In genomic region chr1:209783338-209783737, GRCh38 we compare ENCODE assay signal across 9 cellular contexts. TPM values are rescaled to one million over a fixed set of nuclear protein-coding genes. Genes with fewer than 3 reads are reported as not detected.
DNase-seq lines count a peak whose midpoint lies in the region; ATAC-seq and TF ChIP-seq lines count a peak whose summit lies in the region.
"Had no signal": no experiment of that assay in that cellular context is flagged by ENCODE, and none has a peak within 500 bp of the region (broad histone marks: within the 10 kb centered on the region; RNA-seq: fewer than 3 reads in every experiment).

No MANE protein-coding gene starts in this region.

- peaks cover 6% of the 10 kb centered on the region for H3K4me1 ChIP-seq in ACC112 (ENCODE audit: control insufficient read depth, insufficient read depth, low read length, unreplicated experiment)
- peaks cover 8 to 44% (median 33%) of the 10 kb centered on the region in 4 donors for H3K4me1 ChIP-seq in liver (ENCODE audit: control insufficient read depth in 4 of 4, insufficient read depth in 4 of 4, low read length in 3 of 4)
- peaks cover 14% of the 10 kb centered on the region for H3K4me1 ChIP-seq in testis

- H3K4me3 ChIP-seq in ACC112 (ENCODE audit: low read depth, low read length) (peak overlapping the region; percentile 83), GM12864 (ENCODE audit: low read depth, low read length) (peak overlapping the region; percentile 94; the same call in 1 of the 2 replicates), liver (ENCODE audit: low read depth in 1 of 3, low read length in 3 of 3) (peak overlapping the region in 2 of 3 donors; percentile 2 to 62), testis (no peak overlapping the region)

- peaks cover 10% of the 10 kb centered on the region for H3K79me2 ChIP-seq in ACC112 (ENCODE audit: control insufficient read depth, insufficient read depth, low read length, unreplicated experiment)

- no peaks in the 10 kb centered on the region for H3K9me3 Mint-ChIP-seq in activated T-helper 2 cell treated with anti-CD3 and anti-CD28 coated beads, Interferon-gamma antibody, Interleukin-2, Interleukin-4, amounts not matched to agents 10 μg/mL and 5 μg/mL and 100 μg/mL, durations not matched to agents 14 hours and 24 hours and 36 hours

- WGBS in liver, result 84% methylated on average over 4 of the region's 4 CpGs
- 58 to 72% methylated on average over 4 of the region's 4 CpGs for WGBS in testis, 2 donors

- peak overlapping the region; percentile 87 for H3K4me3 Mint-ChIP-seq in activated T-helper 2 cell treated with anti-CD3 and anti-CD28 coated beads, Interferon-gamma antibody, Interleukin-2, Interleukin-4, amounts not matched to agents 10 μg/mL and 5 μg/mL and 100 μg/mL, durations not matched to agents 14 hours and 24 hours and 36 hours (ENCODE audit: low read depth)

- no peak overlapping the region for H2AFZ ChIP-seq in ACC112 (ENCODE audit: low read length, unreplicated experiment)

- no peaks in the 10 kb centered on the region for H3K9me3 ChIP-seq in liver (ENCODE audit: control insufficient read depth in 4 of 4, low read length in 3 of 4)
- no peaks in the 10 kb centered on the region for H3K9me3 ChIP-seq in testis

- DNase-seq in GM12864 (ENCODE audit: low read depth) (no peak), DMS153 treated with DMSO at 0.1 percent for 48 hours (lab: John Stamatoyannopoulos, UW; ENCODE audit: unreplicated experiment) (no peak), testis (no peak)
- no peak for DNase-seq in activated T-helper 2 cell treated with anti-CD3 and anti-CD28 coated beads, Interferon-gamma antibody, Interleukin-2, Interleukin-4, amounts not matched to agents 10 μg/mL and 5 μg/mL and 100 μg/mL, durations not matched to agents 14 hours and 24 hours and 36 hours (ENCODE audit: low spot score)
- no peak for DNase-seq in stimulated activated CD4-positive, alpha-beta T cell treated with anti-CD3 and anti-CD28 coated beads, Interleukin-4, amount 100 ng/mL, for 4 hours

- no peak overlapping the region for H3K9ac ChIP-seq in liver (ENCODE audit: low read depth in 1 of 2, low read length in 2 of 2)

- H3K27ac ChIP-seq in ACC112 (ENCODE audit: low read depth, low read length) (no peak overlapping the region), liver (ENCODE audit: low read depth in 1 of 2, low read length in 2 of 2) (no peak overlapping the region), testis (no peak overlapping the region)

- peaks cover 44% of the 10 kb centered on the region for H3K4me1 Mint-ChIP-seq in activated T-helper 2 cell treated with anti-CD3 and anti-CD28 coated beads, Interferon-gamma antibody, Interleukin-2, Interleukin-4, amounts not matched to agents 10 μg/mL and 5 μg/mL and 100 μg/mL, durations not matched to agents 14 hours and 24 hours and 36 hours (ENCODE audit: low read depth)

- TF ChIP-seq CTCF in GM12864 (IDR thresholded peaks at IDR 0.05; ENCODE audit: low read depth, low read length, missing control alignments) (no peak), liver (IDR thresholded peaks at IDR 0.05; ENCODE audit: low read depth, low read length, missing input control) (no peak), testis (IDR thresholded peaks at IDR 0.05) (no peak)

- TF ChIP-seq RAD21 in liver (IDR thresholded peaks at IDR 0.05), result no peak

- H3K36me3 Mint-ChIP-seq in activated T-helper 2 cell treated with anti-CD3 and anti-CD28 coated beads, Interferon-gamma antibody, Interleukin-2, Interleukin-4, amounts not matched to agents 10 μg/mL and 5 μg/mL and 100 μg/mL, durations not matched to agents 14 hours and 24 hours and 36 hours (ENCODE audit: low read depth), result peaks cover 49% of the 10 kb centered on the region

- H3K27me3 ChIP-seq in ACC112 (ENCODE audit: insufficient read depth, low read length) (no peaks in the 10 kb centered on the region; the same call in 1 of the 2 replicates), liver (ENCODE audit: control insufficient read depth in 4 of 4, insufficient read depth in 4 of 4, low read length in 3 of 4) (no peaks in the 10 kb centered on the region), testis (no peaks in the 10 kb centered on the region)

- TF ChIP-seq POLR2A in testis (IDR thresholded peaks at IDR 0.05), result no peak

- peak overlapping the region; percentile 92 for H3K27ac Mint-ChIP-seq in activated T-helper 2 cell treated with anti-CD3 and anti-CD28 coated beads, Interferon-gamma antibody, Interleukin-2, Interleukin-4, amounts not matched to agents 10 μg/mL and 5 μg/mL and 100 μg/mL, durations not matched to agents 14 hours and 24 hours and 36 hours

- ATAC-seq in HG02798 (IDR thresholded peaks at IDR 0.05; ENCODE audit: poor library complexity, unreplicated experiment), result no peak

- no peaks in the 10 kb centered on the region for H3K27me3 Mint-ChIP-seq in activated T-helper 2 cell treated with anti-CD3 and anti-CD28 coated beads, Interferon-gamma antibody, Interleukin-2, Interleukin-4, amounts not matched to agents 10 μg/mL and 5 μg/mL and 100 μg/mL, durations not matched to agents 14 hours and 24 hours and 36 hours (ENCODE audit: low read depth)

- no peaks in the 10 kb centered on the region for H3K36me3 ChIP-seq in ACC112 (ENCODE audit: insufficient read depth, low read length)
- H3K36me3 ChIP-seq in liver (ENCODE audit: control insufficient read depth in 4 of 4, insufficient read depth in 3 of 4, low read depth in 1 of 4, low read length in 3 of 4), result no peaks in the 10 kb centered on the region
- H3K36me3 ChIP-seq in testis (ENCODE audit: low read depth, missing control alignments), result no peaks in the 10 kb centered on the region

- intact Hi-C loops in activated T-helper 2 cell treated with anti-CD3 and anti-CD28 coated beads, Interferon-gamma antibody, Interleukin-2, Interleukin-4, amounts not matched to agents 10 μg/mL and 5 μg/mL and 100 μg/mL, durations not matched to agents 14 hours and 24 hours and 36 hours (cut with micrococcal nuclease), result no loop called here
- intact Hi-C loops in testis (cut with DNase I; ENCODE audit: low total_unique reads), result no loop called here

TF ChIP-seq in liver, 16 proteins besides CTCF, POLR2A, EP300 and RAD21 (continues in another document):
- no peak for TF ChIP-seq FOXA2 (IDR thresholded peaks at IDR 0.05)
- TF ChIP-seq ZBTB33 (IDR thresholded peaks at IDR 0.05), result no peak
- no peak for TF ChIP-seq JUND (IDR thresholded peaks at IDR 0.05)
- no peak for TF ChIP-seq SP1 (IDR thresholded peaks at IDR 0.05)
- TF ChIP-seq NR2F2 (IDR thresholded peaks at IDR 0.05), result no peak
- no peak for TF ChIP-seq HNF4A (conservative IDR thresholded peaks at IDR 0.05)
- TF ChIP-seq YY1 (IDR thresholded peaks at IDR 0.05), result no peak
- no peak for TF ChIP-seq MAX (IDR thresholded peaks at IDR 0.05)
- TF ChIP-seq RXRA (IDR thresholded peaks at IDR 0.05), result no peak
- no peak for TF ChIP-seq FOXA1 (IDR thresholded peaks at IDR 0.05)

RNA-seq across cellular contexts. Expression of gene C1orf74, which starts 1.0 kb away (rescaled TPM):
- 2.8 and 3.0 TPM in 2 replicates for total RNA-seq in activated T-helper 2 cell treated with anti-CD3 and anti-CD28 coated beads, Interferon-gamma antibody, Interleukin-2, Interleukin-4, amounts not matched to agents 10 μg/mL and 5 μg/mL and 100 μg/mL, durations not matched to agents 14 hours and 24 hours and 36 hours
- total RNA-seq in liver (1 to 10 TPM; 1.2 to 1.8 TPM), testis (1 to 10 TPM; 5.0 to 5.2 TPM)
- polyA plus RNA-seq in liver (under 1 TPM; 0.82 to 0.95 TPM), testis (ENCODE audit: insufficient read depth, low read depth, low replicate concordance) (2.6 TPM)

RNA-seq across cellular contexts. Expression of gene IRF6, which starts 22.6 kb away (rescaled TPM):
- 0.25 TPM in 1 of 2 replicates, not detected in the other for total RNA-seq in activated T-helper 2 cell treated with anti-CD3 and anti-CD28 coated beads, Interferon-gamma antibody, Interleukin-2, Interleukin-4, amounts not matched to agents 10 μg/mL and 5 μg/mL and 100 μg/mL, durations not matched to agents 14 hours and 24 hours and 36 hours
- 10 to 100 TPM in 1 of 2 donors, under 1 TPM in 1; 0.51 to 29.3 TPM for total RNA-seq in liver
- polyA plus RNA-seq in liver, result 10 to 100 TPM; 11.0 to 17.5 TPM
- 10 to 100 TPM in 1 of 2 donors, 1 to 10 TPM in 1; 8.7 to 19.2 TPM for total RNA-seq in testis
- 8.2 TPM for polyA plus RNA-seq in testis (ENCODE audit: insufficient read depth, low read depth, low replicate concordance)
- total RNA-seq: SK-MEL-5 had no signal

RNA-seq across cellular contexts. Expression of gene TRAF3IP3, which starts 27.5 kb away (rescaled TPM):
- total RNA-seq in activated T-helper 2 cell treated with anti-CD3 and anti-CD28 coated beads, Interferon-gamma antibody, Interleukin-2, Interleukin-4, amounts not matched to agents 10 μg/mL and 5 μg/mL and 100 μg/mL, durations not matched to agents 14 hours and 24 hours and 36 hours, result 386 and 390 TPM in 2 replicates
- total RNA-seq in liver (1 to 10 TPM; 2.4 to 3.4 TPM), testis (1 to 10 TPM in 1 of 2 donors, under 1 TPM in 1; 0.63 to 3.3 TPM)
- polyA plus RNA-seq in liver (1 to 10 TPM in 1 of 2 donors, under 1 TPM in 1; 0.87 to 2.0 TPM), testis (ENCODE audit: insufficient read depth, low read depth, low replicate concordance) (9.2 TPM)

RNA-seq across cellular contexts. Expression of gene UTP25, which starts 44.4 kb away (rescaled TPM):
- total RNA-seq in activated T-helper 2 cell treated with anti-CD3 and anti-CD28 coated beads, Interferon-gamma antibody, Interleukin-2, Interleukin-4, amounts not matched to agents 10 μg/mL and 5 μg/mL and 100 μg/mL, durations not matched to agents 14 hours and 24 hours and 36 hours, result 18.7 and 19.6 TPM in 2 replicates
- total RNA-seq in liver (1 to 10 TPM; 2.4 to 7.7 TPM), testis (1 to 10 TPM; 7.1 to 7.7 TPM)
- polyA plus RNA-seq in liver (1 to 10 TPM; 2.8 to 3.3 TPM), testis (ENCODE audit: insufficient read depth, low read depth, low replicate concordance) (4.0 TPM)

Comparison
In these comparisons a context has a peak if more than half of its experiments do, and no peak if none do; other contexts are left out.
1. H3K4me3 ChIP-seq: peak in ACC112 (single experiment), GM12864 (single experiment) and liver (2 of 3); none in testis (0 of 2).
2. RNA of gene TRAF3IP3, which starts 27.5 kb away (total RNA-seq): 386 to 390 TPM in activated T-helper 2 cell treated with anti-CD3 and anti-CD28 coated beads, Interferon-gamma antibody, Interleukin-2, Interleukin-4, amounts not matched to agents 10 μg/mL and 5 μg/mL and 100 μg/mL, durations not matched to agents 14 hours and 24 hours and 36 hours; 2.4 to 3.4 TPM in liver and 0.63 to 3.3 TPM in testis; every median in the first group is over 10 times any median in the second.